Comparison of ENCODE assay signal across 2 cellular contexts in genomic region chr9:129719135-129719534, GRCh38.
TF ChIP-seq lines count a peak whose summit lies in the region.

No MANE protein-coding gene starts in this region.

TF ChIP-seq in HepG2, 621 proteins besides CTCF, POLR2A, EP300 and RAD21:
- TF ChIP-seq ZNF350 (CRISPR knock-in tag; IDR thresholded peaks at IDR 0.05; ENCODE audit: borderline replicate concordance, low read depth) = no peak
- TF ChIP-seq ZBTB33 (CRISPR knock-in tag; IDR thresholded peaks at IDR 0.05) = peak; percentile 64; the same call in 1 of the 2 replicates

TF ChIP-seq in K562, 482 proteins besides CTCF, POLR2A, EP300 and RAD21:
- no peak for TF ChIP-seq MAFK (IDR thresholded peaks at IDR 0.05; ENCODE audit: low read length)
- no peak for TF ChIP-seq POLR2AphosphoS2 (IDR thresholded peaks at IDR 0.05; ENCODE audit: low read length)
- peak in 1 of 2 experiments; percentile 64 for TF ChIP-seq E2F6 (IDR thresholded peaks at IDR 0.05; ENCODE audit: borderline replicate concordance in 1 of 2, extremely low read depth in 1 of 2, insufficient read depth in 1 of 2, insufficient read length in 1 of 2, low read depth in 1 of 2, low read length in 1 of 2, poor library complexity in 1 of 2, severe bottlenecking in 1 of 2)
- TF ChIP-seq MGA (IDR thresholded peaks at IDR 0.05) = peak; percentile 45; the same call in 1 of the 2 replicates
- TF ChIP-seq NFE2L1 (tag; IDR thresholded peaks at IDR 0.05; ENCODE audit: borderline replicate concordance, low read depth) = no peak
- no peak for TF ChIP-seq MED1 (CRISPR knock-in tag; IDR thresholded peaks at IDR 0.05; ENCODE audit: borderline replicate concordance)
- peak; percentile 99 for TF ChIP-seq ZBTB33 (CRISPR knock-in tag; IDR thresholded peaks at IDR 0.05)
- no peak for TF ChIP-seq RFX7 (CRISPR knock-in tag; IDR thresholded peaks at IDR 0.05)
- no peak for TF ChIP-seq PHB (CRISPR knock-in tag; IDR thresholded peaks at IDR 0.05)
- no peak for TF ChIP-seq FOXP1 (CRISPR knock-in tag; IDR thresholded peaks at IDR 0.05)
- no peak for TF ChIP-seq NCOR1 (IDR thresholded peaks at IDR 0.05)
- peak; percentile 58; the same call in 1 of the 2 replicates for TF ChIP-seq ATF3 (IDR thresholded peaks at IDR 0.05)
- TF ChIP-seq ATF3 (CRISPR knock-in tag; conservative IDR thresholded peaks at IDR 0.05) = no peak
- TF ChIP-seq ZBTB1 (CRISPR knock-in tag; IDR thresholded peaks at IDR 0.05; ENCODE audit: borderline replicate concordance, low read depth) = peak; percentile 65; the same call in 1 of the 2 replicates
- TF ChIP-seq ZNF740 (CRISPR knock-in tag; IDR thresholded peaks at IDR 0.05) = peak; percentile 75; the same call in 1 of the 2 replicates
- no peak for TF ChIP-seq ZNF740 (tag; IDR thresholded peaks at IDR 0.05)
- no peak for TF ChIP-seq CHD1 (IDR thresholded peaks at IDR 0.05; ENCODE audit: low read length)
- TF ChIP-seq CTCFL (IDR thresholded peaks at IDR 0.05; ENCODE audit: borderline replicate concordance, insufficient read depth, low read depth, low read length, poor library complexity, severe bottlenecking) = peak; percentile 18
TF ChIP-seq in K562: peak in this region for 7.
